ENCODE assay signal across 13 cellular contexts in genomic region chr1:24308365-24309015, GRCh38. TPM values are rescaled to one million over a fixed set of nuclear protein-coding genes. Genes with fewer than 3 reads are reported as not detected.
DNase-seq lines count a peak whose midpoint lies in the region; ATAC-seq and TF ChIP-seq lines count a peak whose summit lies in the region.
"Had no signal": no experiment of that assay in that cellular context is flagged by ENCODE, and none has a peak within 500 bp of the region (broad histone marks: within the 10 kb centered on the region; RNA-seq: fewer than 3 reads in every experiment).

No MANE protein-coding gene starts in this region.

- no peak overlapping the region for H2BK120ac ChIP-seq in mesendoderm (ENCODE audit: low read depth, low read length)

- no peak overlapping the region for H3K18ac ChIP-seq in mesendoderm (ENCODE audit: low read length)

- no peak overlapping the region for H3K23ac ChIP-seq in mesendoderm (ENCODE audit: low read length)

- H4K5ac ChIP-seq in mesendoderm (ENCODE audit: low read length) = no peak overlapping the region

- H2AK5ac ChIP-seq in mesendoderm (ENCODE audit: low read length) = no peak overlapping the region

- no CpG with 5 or more reads among the region's 7 CpGs for WGBS in mesendoderm (ENCODE audit: extremely low coverage, insufficient coverage, low lambda C conversion rate)

- no peak overlapping the region for H4K8ac ChIP-seq in mesendoderm (ENCODE audit: low read depth, low read length)

- H3K79me1 ChIP-seq in mesendoderm (ENCODE audit: low read length) = no peaks in the 10 kb centered on the region

- ATAC-seq in upper lobe of right lung (no peak), HG02981 (IDR thresholded peaks at IDR 0.05; ENCODE audit: unreplicated experiment) (no peak)

- no peaks in the 10 kb centered on the region for H3K4me1 ChIP-seq in MM.1S (ENCODE audit: low read length)
- H3K4me1 ChIP-seq in mesendoderm (ENCODE audit: control insufficient read depth, low read depth, low read length) = peaks cover 12% of the 10 kb centered on the region
- no peaks in the 10 kb centered on the region for H3K4me1 ChIP-seq in upper lobe of right lung

- no peak overlapping the region for H3K9ac ChIP-seq in MM.1S (ENCODE audit: low read length)
- H3K9ac ChIP-seq in mesendoderm (ENCODE audit: low read length) = peak overlapping the region; percentile 23

- H2BK5ac ChIP-seq in mesendoderm (ENCODE audit: low read length) = peak overlapping the region; percentile 9

- DNase-seq in GM06990 (ENCODE audit: extremely low read depth, insufficient read length) (no peak), MM.1S (peak; percentile 25), cardiac fibroblast (ENCODE audit: low read depth in 2 of 2) (peak; percentile 32 to 57), mesendoderm (peak; percentile 93), D341Med (ENCODE audit: low spot score) (no peak), upper lobe of right lung (no peak)
- DNase-seq in activated CD4-positive, alpha-beta T cell treated with anti-CD3 and anti-CD28 coated beads for 48 hours = no peak
- DNase-seq: central memory CD4-positive, alpha-beta T cell; NCI-H1092 treated with DMSO at 0.1 percent for 48 hours; NCI-H748 treated with DMSO at 0.1 percent for 48 hours; small intestine had no signal

- intact Hi-C loops in upper lobe of right lung (cut with DNase I) = no loop called here

- no peaks in the 10 kb centered on the region for H3K27me3 ChIP-seq in GM06990 (replicated peaks; ENCODE audit: control insufficient read depth, insufficient read depth, low read length)
- no peaks in the 10 kb centered on the region for H3K27me3 ChIP-seq in MM.1S (replicated peaks; ENCODE audit: insufficient read depth, low read length)
- H3K27me3 ChIP-seq in mesendoderm (ENCODE audit: insufficient read depth, low read length, poor library complexity) = no peaks in the 10 kb centered on the region
- no peaks in the 10 kb centered on the region for H3K27me3 ChIP-seq in upper lobe of right lung

- H4K20me1 ChIP-seq in MM.1S (ENCODE audit: insufficient read depth, low read length) = no peaks in the 10 kb centered on the region

- H3K27ac ChIP-seq in MM.1S (ENCODE audit: low read length) = no peak overlapping the region
- H3K27ac ChIP-seq in mesendoderm (ENCODE audit: low read depth, low read length) = peak overlapping the region; percentile 66
- no peak overlapping the region for H3K27ac ChIP-seq in upper lobe of right lung

- H3K4me3 ChIP-seq in GM06990 (replicated peaks; ENCODE audit: low read depth, low read length) = no peak overlapping the region
- H3K4me3 ChIP-seq in MM.1S (ENCODE audit: low read length) = no peak overlapping the region
- H3K4me3 ChIP-seq in cardiac fibroblast (replicated peaks in 1 of 2; ENCODE audit: low read depth in 2 of 2, low read length in 2 of 2) = no peak overlapping the region
- no peak overlapping the region for H3K4me3 ChIP-seq in mesendoderm (ENCODE audit: low read length)
- H3K4me3 ChIP-seq in upper lobe of right lung = no peak overlapping the region

- no peak overlapping the region for H2AFZ ChIP-seq in MM.1S (ENCODE audit: low read length)

- H3K4ac ChIP-seq in mesendoderm (ENCODE audit: low read depth, low read length) = no peak overlapping the region

- H3K79me2 ChIP-seq in MM.1S (ENCODE audit: low read length) (no peaks in the 10 kb centered on the region), mesendoderm (ENCODE audit: control insufficient read depth, insufficient read depth, low read length) (no peaks in the 10 kb centered on the region)

- H3K9me2 ChIP-seq in MM.1S (replicated peaks; ENCODE audit: insufficient read depth, low read length) = no peaks in the 10 kb centered on the region

- H3F3A ChIP-seq in MM.1S (ENCODE audit: insufficient read depth, low read length) = no peaks in the 10 kb centered on the region

- peak; percentile 49 for TF ChIP-seq CTCF in GM06990 (IDR thresholded peaks at IDR 0.05; ENCODE audit: insufficient read depth, low read length, poor library complexity, severe bottlenecking)
- TF ChIP-seq CTCF in MM.1S (IDR thresholded peaks at IDR 0.05; ENCODE audit: low read length) = peak; percentile 21
- peak; percentile 41 for TF ChIP-seq CTCF in cardiac fibroblast (IDR thresholded peaks at IDR 0.05; ENCODE audit: low read depth, low read length)
- TF ChIP-seq CTCF in upper lobe of right lung (IDR thresholded peaks at IDR 0.05) = no peak

- no peak overlapping the region for H2BK15ac ChIP-seq in mesendoderm (replicated peaks; ENCODE audit: low read depth)

- H3K4me2 ChIP-seq in MM.1S (ENCODE audit: low read depth, low read length) (no peak overlapping the region), mesendoderm (ENCODE audit: low read length) (no peak overlapping the region)

- H3K36me3 ChIP-seq in GM06990 (ENCODE audit: control insufficient read depth, insufficient read depth, low read length) (no peaks in the 10 kb centered on the region), MM.1S (replicated peaks; ENCODE audit: insufficient read depth, low read length) (no peaks in the 10 kb centered on the region), mesendoderm (ENCODE audit: control insufficient read depth, insufficient read depth, low read length) (no peaks in the 10 kb centered on the region), upper lobe of right lung (no peaks in the 10 kb centered on the region)

- peak overlapping the region; percentile 30 for H3K56ac ChIP-seq in mesendoderm (ENCODE audit: low read length)

- no peaks in the 10 kb centered on the region for H3K9me3 ChIP-seq in MM.1S (replicated peaks; ENCODE audit: insufficient read depth, low read length)
- H3K9me3 ChIP-seq in upper lobe of right lung = no peaks in the 10 kb centered on the region

RNA-seq across cellular contexts. Expression of gene GRHL3, which starts 10.7 kb away (rescaled TPM):
- 0.86 TPM for polyA plus RNA-seq in mesendoderm (2013, experiment 1 of 2)
- 0.97 TPM for polyA plus RNA-seq in mesendoderm (2013, experiment 2 of 2)
- total RNA-seq in upper lobe of right lung = 0.55 TPM
- total RNA-seq: glomerular endothelial cell had no signal

Comparison
In these comparisons a context has a peak if more than half of its experiments do, and no peak if none do; other contexts are left out.
1. DNase-seq: peak in MM.1S (single experiment), cardiac fibroblast (2 of 2) and mesendoderm (single experiment); none in GM06990 (single experiment), D341Med (single experiment), activated CD4-positive, alpha-beta T cell treated with anti-CD3 and anti-CD28 coated beads for 48 hours (single experiment) and upper lobe of right lung (single experiment).